In genomic region chr6:145204258-145204766, GRCh38 we compare ENCODE assay signal across 1 cellular context.
TF ChIP-seq lines count a peak whose summit lies in the region.

No MANE protein-coding gene starts in this region.

TF ChIP-seq in HepG2, 621 proteins besides CTCF, POLR2A, EP300 and RAD21 (continued from another document):
- TF ChIP-seq MXD4 (CRISPR knock-in tag; IDR thresholded peaks at IDR 0.05) (no peak), SP1 (IDR thresholded peaks at IDR 0.05) (no peak), SP1 (CRISPR knock-in tag; IDR thresholded peaks at IDR 0.05) (no peak), MLLT10 (CRISPR knock-in tag; IDR thresholded peaks at IDR 0.05) (no peak), ZNF431 (CRISPR knock-in tag; IDR thresholded peaks at IDR 0.05; ENCODE audit: borderline replicate concordance, low read depth) (no peak), YEATS2 (CRISPR knock-in tag; IDR thresholded peaks at IDR 0.05; ENCODE audit: borderline replicate concordance) (no peak), ZNF460 (CRISPR knock-in tag; IDR thresholded peaks at IDR 0.05; ENCODE audit: borderline replicate concordance) (no peak), ZNF883 (CRISPR knock-in tag; IDR thresholded peaks at IDR 0.05; ENCODE audit: not compliant biosample characterization) (no peak), ZNF484 (CRISPR knock-in tag; IDR thresholded peaks at IDR 0.05; ENCODE audit: borderline replicate concordance, low read depth) (no peak), THAP11 (CRISPR knock-in tag; IDR thresholded peaks at IDR 0.05) (no peak), ZNF280B (CRISPR knock-in tag; IDR thresholded peaks at IDR 0.05; ENCODE audit: borderline replicate concordance) (no peak), ZNF264 (CRISPR knock-in tag; IDR thresholded peaks at IDR 0.05) (no peak), IRF2 (CRISPR knock-in tag; IDR thresholded peaks at IDR 0.05) (no peak), HOXD1 (CRISPR knock-in tag; IDR thresholded peaks at IDR 0.05) (no peak), GABPB1 (CRISPR knock-in tag; IDR thresholded peaks at IDR 0.05) (no peak)
